Comparison of ENCODE assay signal across 10 cellular contexts in genomic region chrX:153646620-153647373, GRCh38. TPM values are rescaled to one million over a fixed set of nuclear protein-coding genes. Genes with fewer than 3 reads are reported as not detected.
DNase-seq lines count a peak whose midpoint lies in the region; ATAC-seq, FAIRE-seq and TF ChIP-seq lines count a peak whose summit lies in the region.
"Had no signal": no experiment of that assay in that cellular context is flagged by ENCODE, and none has a peak within 500 bp of the region (broad histone marks: within the 10 kb centered on the region; RNA-seq: fewer than 3 reads in every experiment).

A gene with protein sequence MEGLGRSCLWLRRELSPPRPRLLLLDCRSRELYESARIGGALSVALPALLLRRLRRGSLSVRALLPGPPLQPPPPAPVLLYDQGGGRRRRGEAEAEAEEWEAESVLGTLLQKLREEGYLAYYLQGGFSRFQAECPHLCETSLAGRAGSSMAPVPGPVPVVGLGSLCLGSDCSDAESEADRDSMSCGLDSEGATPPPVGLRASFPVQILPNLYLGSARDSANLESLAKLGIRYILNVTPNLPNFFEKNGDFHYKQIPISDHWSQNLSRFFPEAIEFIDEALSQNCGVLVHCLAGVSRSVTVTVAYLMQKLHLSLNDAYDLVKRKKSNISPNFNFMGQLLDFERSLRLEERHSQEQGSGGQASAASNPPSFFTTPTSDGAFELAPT (plus strand): TSS chrX:153647203. CDS start chrX:153647954, 751 bp downstream.

- H3K4me3 ChIP-seq in CD4-positive, CD25-positive, alpha-beta regulatory T cell (ENCODE audit: low read depth, low read length) = no peak within 1 kb of the TSS
- peak within 1 kb of the TSS in 2 of 3 donors; percentile 32 to 58 for H3K4me3 ChIP-seq in breast epithelium

- intact Hi-C loops in breast epithelium (cut with DNase I; ENCODE audit: low total_unique reads) = no loop called here

- no peaks in the 10 kb centered on the region for H3K9me3 ChIP-seq in CD4-positive, CD25-positive, alpha-beta regulatory T cell (ENCODE audit: control insufficient read depth in 2 of 2, low read length in 2 of 2)
- no peaks in the 10 kb centered on the region for H3K9me3 ChIP-seq in breast epithelium
- H3K9me3 ChIP-seq: heart right ventricle had no signal

- peaks cover 6% of the 10 kb centered on the region for H3K4me1 ChIP-seq in CD4-positive, CD25-positive, alpha-beta regulatory T cell (ENCODE audit: control insufficient read depth, insufficient read depth, low read length, poor library complexity, severe bottlenecking)
- H3K4me1 ChIP-seq in breast epithelium = no peaks in the 10 kb centered on the region

- H3K27ac Mint-ChIP-seq in CD4-positive, CD25-positive, alpha-beta regulatory T cell = no peak within 1 kb of the TSS

- H3K27me3 Mint-ChIP-seq in CD4-positive, CD25-positive, alpha-beta regulatory T cell = peaks cover 28% of the 10 kb centered on the region

- peaks cover 0 to 6% (median 0%) of the 10 kb centered on the region in 4 donors for H3K4me1 Mint-ChIP-seq in CD4-positive, CD25-positive, alpha-beta regulatory T cell

- TF ChIP-seq POLR2A in breast epithelium (IDR thresholded peaks at IDR 0.05) (no peak), GM18505 (IDR thresholded peaks at IDR 0.05; ENCODE audit: borderline replicate concordance, extremely low read depth, insufficient read depth, insufficient read length) (no peak)

- H3K4me3 Mint-ChIP-seq in CD4-positive, CD25-positive, alpha-beta regulatory T cell = peak within 1 kb of the TSS in 3 of 4 donors; percentile 16 to 75 (median 52)

- TF ChIP-seq CTCF in breast epithelium (IDR thresholded peaks at IDR 0.05) = no peak

- FAIRE-seq in HTR-8/SVneo (lab: Jason Lieb, UNC) = no peak

- H3K9me3 Mint-ChIP-seq in CD4-positive, CD25-positive, alpha-beta regulatory T cell = peaks cover 0 to under 1% (median 0%) of the 10 kb centered on the region in 7 donors

- H3K27me3 ChIP-seq in CD4-positive, CD25-positive, alpha-beta regulatory T cell (ENCODE audit: control insufficient read depth, insufficient read depth, low read length) = peaks cover 2% of the 10 kb centered on the region
- peaks cover 0 to 93% of the 10 kb centered on the region in 2 donors for H3K27me3 ChIP-seq in breast epithelium

- H3K27ac ChIP-seq in CD4-positive, CD25-positive, alpha-beta regulatory T cell (ENCODE audit: insufficient read depth, low read length, poor library complexity, severe bottlenecking) = no peak within 1 kb of the TSS
- no peak within 1 kb of the TSS for H3K27ac ChIP-seq in breast epithelium
- H3K27ac ChIP-seq: heart right ventricle had no signal

- DNase-seq in CD4-positive, CD25-positive, alpha-beta regulatory T cell = no peak
- DNase-seq in HTR-8/SVneo (ENCODE audit: insufficient read length, low spot score) = peak; percentile 35
- no peak for DNase-seq in breast epithelium (ENCODE audit: low spot score in 2 of 2)
- peak; percentile 85 for DNase-seq in mesenteric fat pad (ENCODE audit: low spot score)
- no peak for DNase-seq in retina
- no peak for DNase-seq in NCI-H2029 (lab: John Stamatoyannopoulos, UW)
- DNase-seq: heart right ventricle, T1000 had no signal

- no peaks in the 10 kb centered on the region for H3K36me3 ChIP-seq in CD4-positive, CD25-positive, alpha-beta regulatory T cell (ENCODE audit: control insufficient read depth, insufficient read depth, low read length)
- H3K36me3 ChIP-seq in breast epithelium = no peaks in the 10 kb centered on the region
- H3K36me3 ChIP-seq: heart right ventricle had no signal

- no peaks in the 10 kb centered on the region for H3K36me3 Mint-ChIP-seq in CD4-positive, CD25-positive, alpha-beta regulatory T cell

- ATAC-seq in CD4-positive, CD25-positive, alpha-beta regulatory T cell (ENCODE audit: low read depth in 2 of 2) = no peak
- ATAC-seq in GM21825 (IDR thresholded peaks at IDR 0.05; ENCODE audit: unreplicated experiment) (no peak), GM18505 (IDR thresholded peaks at IDR 0.05; ENCODE audit: unreplicated experiment) (no peak)

RNA-seq across cellular contexts. Expression of the gene that starts here (rescaled TPM):
- total RNA-seq in CD4-positive, CD25-positive, alpha-beta regulatory T cell = not detected
- polyA plus RNA-seq in CD4-positive, CD25-positive, alpha-beta regulatory T cell = not detected
- total RNA-seq in breast epithelium (under 1 TPM in 2 of 3 donors, not detected in 1; 0.33 to 0.73 TPM), mesenteric fat pad (0.39 TPM)

Comparison
In these comparisons a context has a peak if more than half of its experiments do, and no peak if none do; other contexts are left out.
1. Peak in DNase-seq in mesenteric fat pad; RNA of the gene not detected or under 1 TPM.